8 cellular contexts compared by ENCODE assay signal in the genomic region with DNA sequence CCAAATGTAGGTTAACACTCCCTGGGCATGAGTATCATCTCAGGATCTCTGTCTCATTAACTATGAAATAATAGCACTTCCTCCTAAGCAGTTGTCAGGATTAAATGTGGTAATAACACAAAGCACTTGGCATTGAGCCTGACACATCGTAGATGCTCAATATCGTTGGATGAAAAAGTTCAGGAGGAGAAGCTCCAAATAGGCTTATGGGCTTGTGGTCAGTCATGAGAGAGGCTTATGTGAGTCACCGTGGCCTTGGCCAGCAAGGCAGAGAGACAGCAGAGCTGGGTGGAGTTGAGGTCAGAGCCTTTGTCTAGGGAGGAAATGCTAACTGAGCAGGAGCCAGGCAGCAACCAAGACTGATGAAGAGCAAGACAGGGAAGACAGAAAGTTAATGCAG.
DNase-seq lines count a peak whose midpoint lies in the region; ATAC-seq, FAIRE-seq and TF ChIP-seq lines count a peak whose summit lies in the region.

No MANE protein-coding gene starts in this region.

- TF ChIP-seq CTCF in esophagus squamous epithelium (IDR thresholded peaks at IDR 0.05) = no peak

- DNase-seq in GM18507 (ENCODE audit: extremely low spot score, insufficient read length, low read depth) (no peak), NOMO-1 treated with DMSO at 0.1 percent for 48 hours (lab: John Stamatoyannopoulos, UW; ENCODE audit: unreplicated experiment) (peak; percentile 84), esophagus squamous epithelium (lab: John Stamatoyannopoulos, UW) (peak; percentile 3), sciatic nerve (ENCODE audit: low spot score) (peak; percentile 66), NCI-H526 (lab: John Stamatoyannopoulos, UW) (no peak), midbrain (lab: John Stamatoyannopoulos, UW) (no peak)
- no peak for DNase-seq in activated CD4-positive, alpha-beta T cell treated with anti-CD3 and anti-CD28 coated beads for 48 hours
- no peak for DNase-seq in stimulated activated CD4-positive, alpha-beta T cell treated with anti-CD3 and anti-CD28 coated beads, Interleukin-4, amount 100 ng/mL, for 1 hour

- H3K4me1 ChIP-seq in esophagus squamous epithelium = peaks cover 0 to 16% (median 0%) of the 10 kb centered on the region in 3 donors

- no peak overlapping the region for H3K4me3 ChIP-seq in esophagus squamous epithelium

- FAIRE-seq in GM18507 (lab: Jason Lieb, UNC) = peak; percentile 26

- peak overlapping the region in 2 of 4 donors; percentile 19 to 21 for H3K27ac ChIP-seq in esophagus squamous epithelium

- H3K9me3 ChIP-seq in esophagus squamous epithelium = no peaks in the 10 kb centered on the region

- ATAC-seq in sciatic nerve = peak; percentile 94

- no peaks in the 10 kb centered on the region for H3K36me3 ChIP-seq in esophagus squamous epithelium

- no peaks in the 10 kb centered on the region for H3K27me3 ChIP-seq in esophagus squamous epithelium

- no peak for TF ChIP-seq POLR2A in esophagus squamous epithelium (IDR thresholded peaks at IDR 0.05)

- WGBS in esophagus squamous epithelium, 2 donors = 0 to 19% methylated on average over 3 of the region's 3 CpGs

- intact Hi-C loops in esophagus squamous epithelium (cut with DNase I) = no loop called here
- intact Hi-C loops in sciatic nerve (cut with DNase I) = no loop called here

Comparison
In these comparisons a context has a peak if more than half of its experiments do, and no peak if none do; other contexts are left out.
1. DNase-seq: peak in NOMO-1 treated with DMSO at 0.1 percent for 48 hours (single experiment), esophagus squamous epithelium (single experiment) and sciatic nerve (single experiment); none in GM18507 (single experiment), NCI-H526 (0 of 2), activated CD4-positive, alpha-beta T cell treated with anti-CD3 and anti-CD28 coated beads for 48 hours (single experiment), stimulated activated CD4-positive, alpha-beta T cell treated with anti-CD3 and anti-CD28 coated beads, Interleukin-4, amount 100 ng/mL, for 1 hour (single experiment) and midbrain (single experiment).